ENCODE assay signal across 2 cellular contexts in genomic region chr20:23386304-23387117, GRCh38.
TF ChIP-seq lines count a peak whose summit lies in the region.

No MANE protein-coding gene starts in this region.

TF ChIP-seq in endothelial cell of umbilical vein, 7 proteins besides CTCF, POLR2A, EP300 and RAD21:
- TF ChIP-seq MYC (IDR thresholded peaks at IDR 0.05; ENCODE audit: low read depth, low read length) (no peak), JUN (IDR thresholded peaks at IDR 0.05; ENCODE audit: borderline replicate concordance, insufficient read depth, insufficient read length, low read depth) (no peak), GATA2 (IDR thresholded peaks at IDR 0.05; ENCODE audit: insufficient read depth, insufficient read length, low read depth, low read length) (no peak), POLR2AphosphoS5 (IDR thresholded peaks at IDR 0.05; ENCODE audit: insufficient read depth, low read depth, low read length) (no peak), MAX (IDR thresholded peaks at IDR 0.05; ENCODE audit: insufficient read depth, insufficient read length) (no peak), EZH2 (IDR thresholded peaks at IDR 0.05; ENCODE audit: borderline replicate concordance, low read depth, low read length, severe bottlenecking) (no peak), FOS (IDR thresholded peaks at IDR 0.05; ENCODE audit: borderline replicate concordance, insufficient read depth, low read length) (no peak)

TF ChIP-seq in GM12891, 5 proteins besides CTCF, POLR2A, EP300 and RAD21 (continued from another document):
- no peak for TF ChIP-seq TAF1 (IDR thresholded peaks at IDR 0.05; ENCODE audit: low read depth, low read length)
- TF ChIP-seq SPI1 (IDR thresholded peaks at IDR 0.05; ENCODE audit: low read depth, low read length), result no peak
- TF ChIP-seq POLR2AphosphoS5 (IDR thresholded peaks at IDR 0.05; ENCODE audit: low read depth, low read length), result no peak
- TF ChIP-seq PAX5 (IDR thresholded peaks at IDR 0.05; ENCODE audit: insufficient read depth, low read length, severe bottlenecking), result no peak
TF ChIP-seq in GM12891: peak in this region for 0.
